8 cellular contexts compared by ENCODE assay signal in the genomic region with DNA sequence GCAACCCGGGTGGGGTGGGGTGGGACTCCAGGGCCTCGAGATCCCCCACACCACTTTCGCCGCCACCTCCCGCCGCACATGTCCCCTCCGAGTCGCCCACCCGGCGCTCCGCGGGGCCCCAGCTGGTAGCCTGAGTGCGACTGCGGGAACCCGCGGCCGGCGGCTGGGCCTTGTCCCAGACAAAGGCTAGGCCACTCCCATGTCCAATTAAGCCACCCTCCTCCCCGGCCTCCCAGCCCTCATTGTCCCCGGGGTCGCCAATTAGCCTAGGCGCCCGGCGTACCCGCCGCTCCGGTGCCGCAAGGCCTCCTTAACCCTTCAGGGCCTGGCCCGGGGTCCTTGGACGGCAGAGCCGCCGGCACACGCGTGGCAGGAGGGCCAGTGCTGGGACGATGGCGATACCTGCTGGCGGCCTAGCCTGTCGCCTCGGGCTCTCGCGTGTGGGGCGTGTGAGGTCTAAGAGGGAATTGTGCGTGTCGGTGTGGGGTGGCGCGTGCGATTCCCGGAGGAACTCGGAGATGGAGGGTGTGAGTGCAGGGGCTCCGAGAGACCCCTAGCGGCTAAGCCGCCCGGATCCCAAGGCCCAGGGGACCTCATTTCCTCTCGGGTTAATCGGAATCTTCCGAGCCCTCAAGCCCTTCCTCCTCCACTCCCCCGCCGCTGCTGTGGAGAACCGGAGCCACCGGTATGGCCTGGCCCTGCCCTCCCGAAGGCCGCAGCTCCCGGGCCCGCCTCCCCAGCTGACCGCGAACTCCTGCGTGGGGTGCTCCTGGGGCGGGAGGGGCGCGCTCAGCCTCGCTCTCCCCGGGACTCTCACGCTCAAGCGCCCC. TPM values are rescaled to one million over a fixed set of nuclear protein-coding genes. Genes with fewer than 3 reads are reported as not detected.
A peak's percentile ranks its signal among the peaks of the same experiment; 100 is the strongest.
DNase-seq lines count a peak whose midpoint lies in the region; ATAC-seq, FAIRE-seq and TF ChIP-seq lines count a peak whose summit lies in the region.

No MANE protein-coding gene starts in this region.

- H3K9ac ChIP-seq in OCI-LY1 (ENCODE audit: low read length): peak overlapping the region; percentile 56
- H3K9ac ChIP-seq in mammary epithelial cell (ENCODE audit: insufficient read depth, low read length): no peak overlapping the region

- DNase-seq in BE2C (peak; percentile 85), mammary epithelial cell (peak; percentile 48), left colon (peak in 1 of 2 donors; percentile 53), RCC 7860 (ENCODE audit: low spot score) (no peak), cerebellar nuclear complex (lab: John Stamatoyannopoulos, UW) (no peak)
- DNase-seq in stimulated activated naive CD4-positive, alpha-beta T cell treated with Interleukin-2 at 50 U/mL for 16 hours (lab: John Stamatoyannopoulos, UW): peak; percentile 26

- ATAC-seq in GM19035 (IDR thresholded peaks at IDR 0.05; ENCODE audit: unreplicated experiment) (peak; percentile 3), left colon (peak; percentile 53)

- H3K4me2 ChIP-seq in OCI-LY1 (ENCODE audit: low read length) (peak overlapping the region; percentile 98), mammary epithelial cell (ENCODE audit: insufficient read depth, low read depth, low read length) (peak overlapping the region; percentile 99)

- no peaks in the 10 kb centered on the region for H3K79me2 ChIP-seq in OCI-LY1 (ENCODE audit: insufficient read depth, low read length)
- no peaks in the 10 kb centered on the region for H3K79me2 ChIP-seq in mammary epithelial cell (ENCODE audit: insufficient read depth, low read length)

- no peaks in the 10 kb centered on the region for H3F3A ChIP-seq in OCI-LY1 (ENCODE audit: insufficient read depth, low read length)

- 13% methylated on average over 6 of the region's 74 CpGs for WGBS in mammary epithelial cell (ENCODE audit: low coverage, missing lambda C conversion rate)

- H3K4me1 ChIP-seq in BE2C (peaks cover under 1% of the 10 kb centered on the region), OCI-LY1 (ENCODE audit: insufficient read depth, low read length, severe bottlenecking) (peaks cover 35% of the 10 kb centered on the region), mammary epithelial cell (ENCODE audit: insufficient read depth, low read length) (peaks cover 11% of the 10 kb centered on the region)

- no peak overlapping the region for H3K27ac ChIP-seq in OCI-LY1 (ENCODE audit: low read depth, low read length, poor library complexity, severe bottlenecking)
- H3K27ac ChIP-seq in mammary epithelial cell (ENCODE audit: insufficient read depth, low read depth, low read length): no peak overlapping the region

- peaks cover 24% of the 10 kb centered on the region for H3K36me3 ChIP-seq in BE2C
- H3K36me3 ChIP-seq in OCI-LY1 (ENCODE audit: insufficient read depth, low read length): no peaks in the 10 kb centered on the region
- no peaks in the 10 kb centered on the region for H3K36me3 ChIP-seq in mammary epithelial cell (ENCODE audit: insufficient read depth, low read length)

- in situ Hi-C loops in mammary epithelial cell (cut with MboI; ENCODE audit: low sequenced_read_pairs in 2 of 2): loop anchor here in 1 of 2 donors (10.0 to 25.0 kb wide), 3 partner anchors 143 to 699 kb away; no protein-coding TSS in a partner anchor

- H3K27me3 ChIP-seq in BE2C (no peaks in the 10 kb centered on the region), OCI-LY1 (ENCODE audit: insufficient read depth, low read length) (peaks cover 5% of the 10 kb centered on the region; the same call in 1 of the 2 replicates), mammary epithelial cell (ENCODE audit: insufficient read depth, low read length) (no peaks in the 10 kb centered on the region)

- H2AFZ ChIP-seq in OCI-LY1 (ENCODE audit: low read length): no peak overlapping the region
- peak overlapping the region; percentile 99 for H2AFZ ChIP-seq in mammary epithelial cell (ENCODE audit: low read depth, low read length)

- TF ChIP-seq CTCF in BE2C (IDR thresholded peaks at IDR 0.05; ENCODE audit: low read depth, low read length) (peak; percentile 63), OCI-LY1 (IDR thresholded peaks at IDR 0.05; ENCODE audit: low read length) (no peak), mammary epithelial cell (conservative IDR thresholded peaks at IDR 0.05 in 1 of 2, IDR thresholded peaks at IDR 0.05 in 1 of 2; ENCODE audit: extremely low read depth in 1 of 2, insufficient read depth in 1 of 2, low read depth in 1 of 2, low read length in 2 of 2) (no peak)

- H4K20me1 ChIP-seq in OCI-LY1 (ENCODE audit: insufficient read depth, low read length) (no peaks in the 10 kb centered on the region), mammary epithelial cell (ENCODE audit: insufficient read depth, low read length) (no peaks in the 10 kb centered on the region)

- CTCF ChIA-PET in mammary epithelial cell (lab: Charles Lee; ENCODE audit: low non-redundant PET): interaction anchor here (0.9 to 1.1 kb wide), 3 partner anchors 163 to 691 kb away, joined by 3 to 6 read pairs (median 5); no protein-coding TSS in a partner anchor

- no peaks in the 10 kb centered on the region for H3K9me2 ChIP-seq in OCI-LY1 (ENCODE audit: low read depth, low read length)

- H3K4me3 ChIP-seq in BE2C (ENCODE audit: low read depth, low read length): peak overlapping the region; percentile 85
- H3K4me3 ChIP-seq in OCI-LY1 (ENCODE audit: low read depth, low read length, poor library complexity, severe bottlenecking): peak overlapping the region; percentile 66
- peak overlapping the region; percentile 53 to 75 (median 71) for H3K4me3 ChIP-seq in mammary epithelial cell (replicated peaks in 1 of 3; ENCODE audit: insufficient read depth in 1 of 3, low read depth in 2 of 3, low read length in 3 of 3)

- intact Hi-C loops in mammary epithelial cell (cut with micrococcal nuclease): no loop called here
- intact Hi-C loops in left colon (cut with DNase I, micrococcal nuclease): loop anchor here (10.0 kb wide), 2 partner anchors 143 to 423 kb away; no protein-coding TSS in a partner anchor

- dilution Hi-C loops in mammary epithelial cell (cut with HindIII; ENCODE audit: low sequenced_read_pairs): no loop called here

- no TSS peak for BruUV-seq in mammary epithelial cell (replicated peaks; lab: Mats Ljungman, UMichigan)

- FAIRE-seq in RCC 7860 (lab: Jason Lieb, UNC): no peak

- H3K9me3 ChIP-seq in BE2C: no peaks in the 10 kb centered on the region
- no peaks in the 10 kb centered on the region for H3K9me3 ChIP-seq in OCI-LY1 (ENCODE audit: low read length)
- H3K9me3 ChIP-seq in mammary epithelial cell (replicated peaks; ENCODE audit: insufficient read depth, low read length): no peaks in the 10 kb centered on the region

RNA-seq across cellular contexts. Expression of a gene that starts 11.7 kb away (rescaled TPM):
- 107 TPM for polyA plus RNA-seq in BE2C (2012; ENCODE audit: insufficient read depth, insufficient read length, low read depth)
- total RNA-seq in mammary epithelial cell (1 to 10 TPM; 1.5 to 4.8 TPM), left colon (10 to 100 TPM in 1 of 2 donors, 1 to 10 TPM in 1; 5.8 to 11.7 TPM)
- not detected for polyA plus RNA-seq in mammary epithelial cell
- polyA minus RNA-seq in mammary epithelial cell: not detected

RNA-seq across cellular contexts. Expression of a gene that starts 40.9 kb away (rescaled TPM):
- 1.6 TPM for polyA plus RNA-seq in BE2C (2012; ENCODE audit: insufficient read depth, insufficient read length, low read depth)
- total RNA-seq in mammary epithelial cell: under 1 TPM in 1 of 2 donors, not detected in 1; 0.33 TPM
- polyA plus RNA-seq in mammary epithelial cell: 0.03 TPM
- polyA minus RNA-seq in mammary epithelial cell: not detected
- total RNA-seq in left colon: not detected

Comparison
In these comparisons a context has a peak if more than half of its experiments do, and no peak if none do; other contexts are left out.
1. DNase-seq: peak in BE2C (single experiment), mammary epithelial cell (single experiment) and stimulated activated naive CD4-positive, alpha-beta T cell treated with Interleukin-2 at 50 U/mL for 16 hours (single experiment); none in RCC 7860 (single experiment) and cerebellar nuclear complex (0 of 2).
2. Peak in every context shown above with its lines, with median percentiles within 50 percentile points of each other: H3K4me3 ChIP-seq.